ENCODE assay signal across 13 cellular contexts in the genomic region with DNA sequence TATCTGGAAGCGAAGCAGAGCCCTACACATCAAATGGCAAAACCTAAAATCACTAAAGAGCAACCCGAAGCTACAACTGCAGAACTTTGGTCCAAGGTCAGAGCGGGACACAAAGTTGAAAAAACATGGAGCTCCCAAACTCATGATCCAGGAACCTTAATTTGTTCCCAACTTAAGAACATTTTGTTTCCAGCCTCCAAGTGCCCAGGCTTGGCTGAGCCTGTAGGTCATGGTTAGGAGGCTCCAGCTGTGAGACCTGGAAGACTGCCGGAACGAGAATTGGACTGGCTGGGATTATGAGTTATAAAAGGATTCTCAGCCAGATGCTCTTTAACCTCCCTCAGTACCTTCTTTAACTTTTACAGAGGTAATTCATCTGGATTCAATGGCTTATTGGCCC.
A peak's percentile ranks its signal among the peaks of the same experiment; 100 is the strongest.
DNase-seq lines count a peak whose midpoint lies in the region; ATAC-seq and TF ChIP-seq lines count a peak whose summit lies in the region.
"Had no signal": no experiment of that assay in that cellular context is flagged by ENCODE, and none has a peak within 500 bp of the region (broad histone marks: within the 10 kb centered on the region; RNA-seq: fewer than 3 reads in every experiment).

No MANE protein-coding gene starts in this region.

- DNase-seq in left ventricle myocardium superior: peak; percentile 25
- no peak for DNase-seq in cardiac septum (ENCODE audit: low spot score)
- peak; percentile 17 to 79 for DNase-seq in psoas muscle
- peak; percentile 70 for DNase-seq in testis
- DNase-seq in cerebellar nuclear complex (lab: John Stamatoyannopoulos, UW): no peak
- DNase-seq in NCI-H2227 treated with DMSO at 0.1 percent for 48 hours (lab: John Stamatoyannopoulos, UW): no peak
- DNase-seq: Calu3; CD8-positive, alpha-beta T cell; DMS79 treated with DMSO at 0.1 percent for 48 hours; GF-D8; H9 had no signal

- no peaks in the 10 kb centered on the region for H3K36me3 ChIP-seq in psoas muscle (ENCODE audit: insufficient read depth in 1 of 2, low read depth in 1 of 2)
- H3K36me3 ChIP-seq in testis (ENCODE audit: low read depth, missing control alignments): no peaks in the 10 kb centered on the region
- H3K36me3 ChIP-seq: BLaER1 treated with 17β-estradiol and CSF1 and Interleukin-3, amounts not matched to agents 10 nM and 100 nM had no signal

- H3K4me3 ChIP-seq in psoas muscle (no peak overlapping the region), testis (no peak overlapping the region)
- H3K4me3 ChIP-seq: BLaER1 treated with 17β-estradiol and CSF1 and Interleukin-3, amounts not matched to agents 10 nM and 100 nM had no signal

- 22 to 44% (median 43%) methylated on average over 5 of the region's 5 CpGs for WGBS in psoas muscle, 3 donors
- WGBS in testis, 2 donors: 52 to 58% methylated on average over 5 of the region's 5 CpGs

- TF ChIP-seq POLR2A in testis (IDR thresholded peaks at IDR 0.05): no peak

- peak; percentile 37 for ATAC-seq in left ventricle myocardium superior
- peak in 2 of 4 donors; percentile 41 to 67 for ATAC-seq in psoas muscle
- no peak for ATAC-seq in esophagus mucosa
- ATAC-seq: CD8-positive, alpha-beta T cell had no signal

- no peak overlapping the region for H3K27ac ChIP-seq in psoas muscle
- H3K27ac ChIP-seq in testis: peak overlapping the region; percentile 18 to 61
- H3K27ac ChIP-seq: BLaER1 treated with 17β-estradiol and CSF1 and Interleukin-3, amounts not matched to agents 10 nM and 100 nM had no signal

- H3K27me3 ChIP-seq in psoas muscle (ENCODE audit: insufficient read depth in 3 of 3, low read length in 2 of 3) (no peaks in the 10 kb centered on the region), testis (no peaks in the 10 kb centered on the region)
- H3K27me3 ChIP-seq: BLaER1 treated with 17β-estradiol and CSF1 and Interleukin-3, amounts not matched to agents 10 nM and 100 nM had no signal

- no peak for TF ChIP-seq CTCF in psoas muscle (IDR thresholded peaks at IDR 0.05)
- no peak for TF ChIP-seq CTCF in testis (IDR thresholded peaks at IDR 0.05)

- no peaks in the 10 kb centered on the region for H3K9me3 ChIP-seq in psoas muscle
- H3K9me3 ChIP-seq in testis: no peaks in the 10 kb centered on the region

- intact Hi-C loops in left ventricle myocardium superior (cut with micrococcal nuclease): no loop called here
- intact Hi-C loops in cardiac septum (cut with DNase I): no loop called here
- intact Hi-C loops in psoas muscle (cut with DNase I): no loop called here
- intact Hi-C loops in testis (cut with DNase I; ENCODE audit: low total_unique reads): no loop called here

- H3K4me1 ChIP-seq in psoas muscle (no peaks in the 10 kb centered on the region), testis (no peaks in the 10 kb centered on the region)

Comparison
In these comparisons a context has a peak if more than half of its experiments do, and no peak if none do; other contexts are left out.
1. DNase-seq: peak in left ventricle myocardium superior (single experiment), psoas muscle (2 of 2) and testis (single experiment); none in cardiac septum (single experiment), cerebellar nuclear complex (0 of 2) and NCI-H2227 treated with DMSO at 0.1 percent for 48 hours (single experiment).